ENCODE assay signal across 9 cellular contexts in the genomic region with DNA sequence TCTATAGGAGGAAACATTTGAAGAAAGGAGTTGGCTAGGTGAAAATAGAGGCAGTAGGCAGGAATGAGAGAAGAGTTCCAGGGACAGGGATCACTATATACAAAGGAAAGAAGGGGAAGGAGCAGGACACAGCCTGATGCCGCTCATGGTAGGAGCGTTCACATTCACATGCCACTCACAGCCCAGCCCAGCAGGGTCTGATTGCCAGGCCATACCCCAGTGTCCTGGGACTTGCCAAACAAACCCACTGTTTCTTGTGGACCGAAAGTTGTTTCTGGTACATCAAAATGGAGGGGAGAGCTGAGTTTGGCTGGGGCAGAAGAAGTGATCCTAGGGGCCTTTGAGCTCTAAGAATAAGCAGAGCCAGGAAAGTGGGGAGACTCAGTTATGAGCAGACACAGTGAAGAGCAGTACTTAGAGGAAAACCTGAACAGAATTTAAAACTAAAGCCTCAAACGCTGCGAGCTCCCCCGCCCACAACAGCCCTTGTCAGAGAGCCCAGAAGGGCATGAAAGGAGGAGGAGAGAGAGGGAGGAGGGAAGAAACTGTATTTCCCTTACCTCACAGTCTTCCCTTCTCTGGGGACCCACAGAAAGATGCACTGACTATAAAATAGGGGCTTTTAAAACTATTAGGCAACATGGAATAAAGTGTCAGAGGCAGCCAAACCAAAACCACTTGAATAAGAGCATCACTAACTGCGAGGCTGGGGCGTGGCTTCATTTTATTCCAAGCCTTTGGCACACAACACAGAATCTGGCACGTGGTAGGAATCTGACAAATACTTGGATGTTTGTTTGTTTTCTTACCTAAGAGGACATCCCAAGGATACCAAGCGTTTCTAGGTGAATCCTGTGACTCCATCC.
A peak's percentile ranks its signal among the peaks of the same experiment; 100 is the strongest.
DNase-seq lines count a peak whose midpoint lies in the region; ATAC-seq and TF ChIP-seq lines count a peak whose summit lies in the region.
"Had no signal": no experiment of that assay in that cellular context is flagged by ENCODE, and none has a peak within 500 bp of the region (broad histone marks: within the 10 kb centered on the region; RNA-seq: fewer than 3 reads in every experiment).

No MANE protein-coding gene starts in this region.

- peak; percentile 60 for DNase-seq in DMS79 (lab: John Stamatoyannopoulos, UW)
- peak; percentile 72 for DNase-seq in NCI-H510A treated with DMSO at 0.1 percent for 48 hours (lab: John Stamatoyannopoulos, UW)
- DNase-seq in epithelial cell of prostate (ENCODE audit: low read depth, low spot score) = no peak
- DNase-seq in omental fat pad (ENCODE audit: low spot score) = no peak
- DNase-seq in GM13977 (ENCODE audit: low spot score) = no peak
- no peak for DNase-seq in activated naive CD4-positive, alpha-beta T cell treated with Interleukin-2 at 50 U/mL for 16 hours
- no peak for DNase-seq in iPS-NIHi11 (ENCODE audit: low spot score)
- DNase-seq in activated CD8-positive, alpha-beta memory T cell treated with anti-CD3 and anti-CD28 coated beads, Interleukin-2, amount 50 U/mL, for 48 hours = no peak
- DNase-seq: effector memory CD8-positive, alpha-beta T cell had no signal

- in situ Hi-C loops in GM13977 (cut with MboI; ENCODE audit: low pct_unique_long_range_greater_than_20kb, low sequenced_read_pairs, unreplicated experiment) = no loop called here

- no peak for TF ChIP-seq CTCF in omental fat pad (IDR thresholded peaks at IDR 0.05)
- no peak for TF ChIP-seq CTCF in GM13977 (IDR thresholded peaks at IDR 0.05; ENCODE audit: extremely low read depth, insufficient read depth, missing control alignments)

- peak overlapping the region; percentile 36 for H3K27ac ChIP-seq in epithelial cell of prostate

- peak; percentile 87 for ATAC-seq in omental fat pad (ENCODE audit: low FRiP score)
- ATAC-seq: effector memory CD8-positive, alpha-beta T cell had no signal

Comparison
In these comparisons a context has a peak if more than half of its experiments do, and no peak if none do; other contexts are left out.
1. DNase-seq: peak in DMS79 (single experiment) and NCI-H510A treated with DMSO at 0.1 percent for 48 hours (single experiment); none in epithelial cell of prostate (single experiment), omental fat pad (single experiment), GM13977 (single experiment), activated naive CD4-positive, alpha-beta T cell treated with Interleukin-2 at 50 U/mL for 16 hours (single experiment), iPS-NIHi11 (single experiment) and activated CD8-positive, alpha-beta memory T cell treated with anti-CD3 and anti-CD28 coated beads, Interleukin-2, amount 50 U/mL, for 48 hours (single experiment).